In the genomic region with DNA sequence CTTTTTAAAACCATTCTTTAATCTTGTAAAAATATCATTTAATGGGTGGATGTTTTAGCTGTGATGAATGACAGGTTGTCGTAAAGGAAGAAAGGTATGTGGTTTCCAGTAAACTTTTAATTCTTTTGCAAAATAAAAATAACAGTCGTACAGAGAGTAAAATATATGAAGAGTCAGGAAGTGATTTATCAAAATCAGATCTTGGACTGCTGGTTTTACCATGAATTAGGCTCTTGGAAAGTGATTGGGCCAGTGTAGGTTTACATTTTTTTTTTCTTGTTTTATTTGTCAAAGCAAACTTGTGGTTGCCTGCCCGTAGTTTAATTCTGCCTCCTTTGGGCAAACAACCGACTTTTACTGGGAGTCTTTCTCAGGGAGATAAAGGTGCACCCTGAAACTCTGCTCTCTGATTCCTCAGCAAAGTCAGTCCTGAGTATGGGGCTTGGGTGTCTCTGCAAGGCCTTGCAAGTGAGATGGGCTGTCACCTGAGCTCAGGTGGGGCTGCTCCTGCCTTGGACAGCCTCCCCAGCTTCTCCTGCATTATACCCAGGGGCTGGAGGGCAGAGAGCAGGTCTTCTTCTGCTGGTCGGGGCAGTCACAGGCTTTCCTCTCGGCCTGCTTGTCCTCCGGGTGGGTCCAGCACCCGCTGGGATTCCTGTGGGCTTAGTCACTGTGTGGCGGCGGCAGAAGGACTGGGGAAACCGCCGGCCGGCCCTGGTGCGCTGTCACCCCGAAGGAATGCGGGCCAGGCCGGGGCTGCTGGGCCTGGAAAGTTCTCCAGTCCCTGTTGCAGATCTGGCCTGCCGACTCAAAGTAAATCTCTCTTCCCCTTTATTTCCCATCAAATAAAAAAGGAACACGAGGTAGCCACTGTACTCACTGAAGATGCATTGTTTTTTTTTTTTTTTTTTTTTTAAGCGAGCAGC, we compare ENCODE assay signal across 10 cellular contexts.
DNase-seq lines count a peak whose midpoint lies in the region; ATAC-seq and TF ChIP-seq lines count a peak whose summit lies in the region.
"Had no signal": no experiment of that assay in that cellular context is flagged by ENCODE, and none has a peak within 500 bp of the region (broad histone marks: within the 10 kb centered on the region; RNA-seq: fewer than 3 reads in every experiment).

No MANE protein-coding gene starts in this region.

- H3K36me3 ChIP-seq in mesodermal cell (ENCODE audit: control insufficient read depth, insufficient read depth, low read length) = peaks cover 16% of the 10 kb centered on the region

- no peaks in the 10 kb centered on the region for H3K9me3 Mint-ChIP-seq in activated naive CD4-positive, alpha-beta T cell treated with anti-CD3 and anti-CD28 coated beads, Interleukin-2, amount 10 ng/mL, durations not matched to agents 7 days and 5 days
- H3K9me3 Mint-ChIP-seq: activated B cell treated with CpG ODN at 0.5 μM for 24 hours; CD4-positive, CD25-positive, alpha-beta regulatory T cell had no signal

- H3K4me1 ChIP-seq in mesodermal cell (ENCODE audit: control insufficient read depth, insufficient read depth, low read length, poor library complexity, severe bottlenecking) = peaks cover 60% of the 10 kb centered on the region

- CTCF ChIA-PET in activated naive CD4-positive, alpha-beta T cell treated with anti-CD3 and anti-CD28 coated beads, Interleukin-2, amount 10 ng/mL, durations not matched to agents 7 days and 5 days (lab: Charles Lee) = no interaction called here

- no peak overlapping the region for H3K4me3 ChIP-seq in epithelial cell of esophagus (ENCODE audit: low read length)
- H3K4me3 ChIP-seq in mesodermal cell (ENCODE audit: extremely low read depth, insufficient read depth, low read length, poor library complexity, severe bottlenecking) = no peak overlapping the region

- no peak for DNase-seq in activated naive CD4-positive, alpha-beta T cell treated with anti-CD3 and anti-CD28 coated beads, Interleukin-2, amount 10 ng/mL, durations not matched to agents 7 days and 5 days
- DNase-seq in activated naive CD4-positive, alpha-beta T cell (lab: John Stamatoyannopoulos, UW) = no peak
- DNase-seq in epithelial cell of esophagus (ENCODE audit: low read depth) = peak; percentile 95
- DNase-seq in activated CD4-positive, CD25-positive, alpha-beta regulatory T cell (lab: John Stamatoyannopoulos, UW) = no peak
- DNase-seq: activated B cell treated with CpG ODN at 0.5 μM for 24 hours; CD4-positive, CD25-positive, alpha-beta regulatory T cell had no signal

- no peaks in the 10 kb centered on the region for H3K9me3 ChIP-seq in mesodermal cell (ENCODE audit: control insufficient read depth, low read length)

- no peak for ATAC-seq in HG03342 (IDR thresholded peaks at IDR 0.05; ENCODE audit: unreplicated experiment)
- ATAC-seq in GM18505 (IDR thresholded peaks at IDR 0.05; ENCODE audit: unreplicated experiment) = no peak
- no peak for ATAC-seq in GM18520 (IDR thresholded peaks at IDR 0.05; ENCODE audit: unreplicated experiment)

- peak overlapping the region; percentile 45 for H3K27ac Mint-ChIP-seq in activated naive CD4-positive, alpha-beta T cell treated with anti-CD3 and anti-CD28 coated beads, Interleukin-2, amount 10 ng/mL, durations not matched to agents 7 days and 5 days
- H3K27ac Mint-ChIP-seq: activated B cell treated with CpG ODN at 0.5 μM for 24 hours had no signal

- peaks cover 11% of the 10 kb centered on the region for H3K4me1 Mint-ChIP-seq in activated naive CD4-positive, alpha-beta T cell treated with anti-CD3 and anti-CD28 coated beads, Interleukin-2, amount 10 ng/mL, durations not matched to agents 7 days and 5 days
- H3K4me1 Mint-ChIP-seq: activated B cell treated with CpG ODN at 0.5 μM for 24 hours had no signal

- H3K27me3 Mint-ChIP-seq in activated naive CD4-positive, alpha-beta T cell treated with anti-CD3 and anti-CD28 coated beads, Interleukin-2, amount 10 ng/mL, durations not matched to agents 7 days and 5 days = no peaks in the 10 kb centered on the region
- H3K27me3 Mint-ChIP-seq: activated B cell treated with CpG ODN at 0.5 μM for 24 hours; CD4-positive, CD25-positive, alpha-beta regulatory T cell had no signal

- H3K4me3 Mint-ChIP-seq in activated naive CD4-positive, alpha-beta T cell treated with anti-CD3 and anti-CD28 coated beads, Interleukin-2, amount 10 ng/mL, durations not matched to agents 7 days and 5 days = no peak overlapping the region
- H3K4me3 Mint-ChIP-seq: activated B cell treated with CpG ODN at 0.5 μM for 24 hours; CD4-positive, CD25-positive, alpha-beta regulatory T cell had no signal

- no peak for TF ChIP-seq CTCF in epithelial cell of esophagus (IDR thresholded peaks at IDR 0.05; ENCODE audit: insufficient read depth, low read depth, low read length, missing control alignments)

- peaks cover 3% of the 10 kb centered on the region for H3K36me3 Mint-ChIP-seq in activated naive CD4-positive, alpha-beta T cell treated with anti-CD3 and anti-CD28 coated beads, Interleukin-2, amount 10 ng/mL, durations not matched to agents 7 days and 5 days

- WGBS in mesodermal cell (ENCODE audit: insufficient coverage in 2 of 2), 2 experiments = 19 to 24% methylated on average over 11 to 18 of the region's 20 CpGs

- TF ChIP-seq POLR2A in GM18505 (IDR thresholded peaks at IDR 0.05; ENCODE audit: borderline replicate concordance, extremely low read depth, insufficient read depth, insufficient read length) = no peak

- peak overlapping the region; percentile 98 for H3K27ac ChIP-seq in mesodermal cell (ENCODE audit: low read depth, low read length, severe bottlenecking)
